Comparison of ENCODE assay signal across 16 cellular contexts in the genomic region with DNA sequence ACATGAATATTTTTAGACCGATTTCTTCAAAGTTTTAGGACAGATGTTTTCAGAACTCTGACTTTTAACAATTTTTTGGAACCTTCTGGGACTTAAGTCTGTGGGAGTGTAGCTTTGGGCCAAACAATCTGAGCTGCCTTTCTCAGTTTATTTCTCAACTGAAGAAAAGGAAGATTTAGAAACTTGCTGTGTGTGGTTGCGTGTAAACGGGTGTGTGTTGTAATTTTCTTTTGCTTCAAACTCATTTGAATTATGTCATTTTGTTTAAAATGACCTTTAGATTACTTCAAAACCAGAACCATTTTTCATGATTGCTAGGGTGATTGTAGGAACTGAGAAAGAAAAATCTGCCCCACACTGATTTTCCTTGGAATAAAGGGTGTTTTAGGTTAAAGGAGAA.
DNase-seq lines count a peak whose midpoint lies in the region; TF ChIP-seq lines count a peak whose summit lies in the region.
"Had no signal": no experiment of that assay in that cellular context is flagged by ENCODE, and none has a peak within 500 bp of the region (broad histone marks: within the 10 kb centered on the region; RNA-seq: fewer than 3 reads in every experiment).

No MANE protein-coding gene starts in this region.

- H3K4me3 ChIP-seq in A673 (ENCODE audit: low read depth, low read length, poor library complexity, severe bottlenecking) = no peak overlapping the region
- H3K4me3 ChIP-seq: BLaER1 treated with 17β-estradiol and CSF1 and Interleukin-3, amounts not matched to agents 10 nM and 100 nM; HAP-1 had no signal

- DNase-seq in CD14-positive monocyte (ENCODE audit: low spot score) = no peak
- peak; percentile 42 to 61 for DNase-seq in NOMO-1 (lab: John Stamatoyannopoulos, UW; ENCODE audit: unreplicated experiment in 2 of 2)
- DNase-seq in nephron progenitor cell = no peak
- DNase-seq in SHP77 (lab: John Stamatoyannopoulos, UW) = no peak
- no peak for DNase-seq in A673 (ENCODE audit: low spot score)
- no peak for DNase-seq in NCI-H2227 (lab: John Stamatoyannopoulos, UW; ENCODE audit: unreplicated experiment)
- DNase-seq in iPS-NIHi11 (ENCODE audit: low spot score) = no peak
- DNase-seq: 8988T; ACHN; CD4-positive, alpha-beta memory T cell; DMS153; DMS79 treated with DMSO at 0.1 percent for 48 hours; EL had no signal

- H3K9me3 Mint-ChIP-seq in CD14-positive monocyte = peaks cover 0 to 5% (median 3%) of the 10 kb centered on the region in 7 donors
- no peaks in the 10 kb centered on the region for H3K9me3 Mint-ChIP-seq in dendritic cell treated with granulocyte-macrophage colony-stimulating factor and Interleukin-4, amounts not matched to agents 40 ng/mL and 50 ng/mL, for 4 days
- H3K9me3 Mint-ChIP-seq in nephron progenitor cell = no peaks in the 10 kb centered on the region

- H3K36me3 ChIP-seq in A673 (ENCODE audit: insufficient read depth, low read length, poor library complexity, severe bottlenecking) = no peaks in the 10 kb centered on the region
- H3K36me3 ChIP-seq: BLaER1 treated with 17β-estradiol and CSF1 and Interleukin-3, amounts not matched to agents 10 nM and 100 nM; HAP-1 had no signal

- H3K27ac Mint-ChIP-seq in CD14-positive monocyte (peak overlapping the region; percentile 34 to 91 (median 74)), nephron progenitor cell (peak overlapping the region; percentile 45)
- H3K27ac Mint-ChIP-seq in dendritic cell treated with granulocyte-macrophage colony-stimulating factor and Interleukin-4, amounts not matched to agents 40 ng/mL and 50 ng/mL, for 4 days = peak overlapping the region; percentile 2
- H3K27ac Mint-ChIP-seq: CD4-positive, alpha-beta memory T cell had no signal

- POLR2A ChIA-PET in A673 (lab: Charles Lee; ENCODE audit: low non-redundant PET) = no interaction called here

- no TSS peak for BruUV-seq in A673 (replicated peaks; lab: Mats Ljungman, UMichigan)

- TF ChIP-seq CTCF in CD14-positive monocyte (IDR thresholded peaks at IDR 0.05) (no peak), nephron progenitor cell (IDR thresholded peaks at IDR 0.05) (no peak), A673 (conservative IDR thresholded peaks at IDR 0.05; ENCODE audit: low read depth, low read length) (no peak)

- no peak overlapping the region for H3K27ac ChIP-seq in A673 (ENCODE audit: low read depth, low read length, poor library complexity, severe bottlenecking)
- H3K27ac ChIP-seq: BLaER1 treated with 17β-estradiol and CSF1 and Interleukin-3, amounts not matched to agents 10 nM and 100 nM had no signal

- H3K27me3 ChIP-seq in A673 (replicated peaks; ENCODE audit: insufficient read depth, low read depth, low read length, poor library complexity) = no peaks in the 10 kb centered on the region
- H3K27me3 ChIP-seq: BLaER1 treated with 17β-estradiol and CSF1 and Interleukin-3, amounts not matched to agents 10 nM and 100 nM had no signal

- H3K9me3 ChIP-seq in A673 (ENCODE audit: low read depth, low read length, poor library complexity, severe bottlenecking) = no peaks in the 10 kb centered on the region
- H3K9me3 ChIP-seq: BLaER1 treated with 17β-estradiol and CSF1 and Interleukin-3, amounts not matched to agents 10 nM and 100 nM; HAP-1 had no signal

- H3K36me3 Mint-ChIP-seq in CD14-positive monocyte = no peaks in the 10 kb centered on the region
- no peaks in the 10 kb centered on the region for H3K36me3 Mint-ChIP-seq in dendritic cell treated with granulocyte-macrophage colony-stimulating factor and Interleukin-4, amounts not matched to agents 40 ng/mL and 50 ng/mL, for 4 days (ENCODE audit: low read depth)
- H3K36me3 Mint-ChIP-seq in nephron progenitor cell (ENCODE audit: low read depth) = no peaks in the 10 kb centered on the region
- H3K36me3 Mint-ChIP-seq: CD4-positive, alpha-beta memory T cell had no signal

- CTCF ChIA-PET in A673 (lab: Charles Lee) = no interaction called here

- H3K4me3 Mint-ChIP-seq in CD14-positive monocyte (no peak overlapping the region), nephron progenitor cell (no peak overlapping the region)
- no peak overlapping the region for H3K4me3 Mint-ChIP-seq in dendritic cell treated with granulocyte-macrophage colony-stimulating factor and Interleukin-4, amounts not matched to agents 40 ng/mL and 50 ng/mL, for 4 days
- H3K4me3 Mint-ChIP-seq: CD4-positive, alpha-beta memory T cell had no signal

- H3K27me3 Mint-ChIP-seq in CD14-positive monocyte (ENCODE audit: low read depth in 3 of 3) = no peaks in the 10 kb centered on the region
- H3K27me3 Mint-ChIP-seq in dendritic cell treated with granulocyte-macrophage colony-stimulating factor and Interleukin-4, amounts not matched to agents 40 ng/mL and 50 ng/mL, for 4 days = no peaks in the 10 kb centered on the region
- no peaks in the 10 kb centered on the region for H3K27me3 Mint-ChIP-seq in nephron progenitor cell (ENCODE audit: low read depth, poor library complexity)
- H3K27me3 Mint-ChIP-seq: CD4-positive, alpha-beta memory T cell had no signal

- H3K4me1 Mint-ChIP-seq in CD14-positive monocyte = peaks cover 37% of the 10 kb centered on the region
- H3K4me1 Mint-ChIP-seq in dendritic cell treated with granulocyte-macrophage colony-stimulating factor and Interleukin-4, amounts not matched to agents 40 ng/mL and 50 ng/mL, for 4 days (ENCODE audit: low read depth) = peaks cover 22% of the 10 kb centered on the region
- no peaks in the 10 kb centered on the region for H3K4me1 Mint-ChIP-seq in nephron progenitor cell
- H3K4me1 Mint-ChIP-seq: CD4-positive, alpha-beta memory T cell had no signal

- H3K4me1 ChIP-seq in A673 (ENCODE audit: insufficient read depth, low read length, poor library complexity, severe bottlenecking) = no peaks in the 10 kb centered on the region
- H3K4me1 ChIP-seq: BLaER1 treated with 17β-estradiol and CSF1 and Interleukin-3, amounts not matched to agents 10 nM and 100 nM had no signal

- intact Hi-C loops in CD14-positive monocyte (cut with micrococcal nuclease) (no loop called here), A673 (cut with micrococcal nuclease; ENCODE audit: unreplicated experiment) (no loop called here)
- intact Hi-C loops in dendritic cell treated with granulocyte-macrophage colony-stimulating factor and Interleukin-4, amounts not matched to agents 40 ng/mL and 50 ng/mL, for 4 days (cut with micrococcal nuclease) = no loop called here

Comparison
In these comparisons a context has a peak if more than half of its experiments do, and no peak if none do; other contexts are left out.
1. DNase-seq: peak in NOMO-1 (2 of 2); none in CD14-positive monocyte (single experiment), nephron progenitor cell (single experiment), SHP77 (0 of 2), A673 (single experiment), NCI-H2227 (single experiment) and iPS-NIHi11 (single experiment).
2. H3K27ac Mint-ChIP-seq: peak in every context shown above with its lines; median percentile 74 in CD14-positive monocyte; 45 in nephron progenitor cell; 2 in dendritic cell treated with granulocyte-macrophage colony-stimulating factor and Interleukin-4, amounts not matched to agents 40 ng/mL and 50 ng/mL, for 4 days.